1 cellular context compared by ENCODE assay signal in genomic region chr1:160128636-160129035, GRCh38.
TF ChIP-seq lines count a peak whose summit lies in the region.

No MANE protein-coding gene starts in this region.

TF ChIP-seq in K562, 482 proteins besides CTCF, POLR2A, EP300 and RAD21:
- TF ChIP-seq NFIX (CRISPR knock-in tag; IDR thresholded peaks at IDR 0.05; ENCODE audit: low read depth) = no peak
- TF ChIP-seq MGA (IDR thresholded peaks at IDR 0.05) = peak; percentile 79
- no peak for TF ChIP-seq NEUROD1 (IDR thresholded peaks at IDR 0.05; ENCODE audit: borderline replicate concordance, low read depth, low read length, partially characterized antibody)
- TF ChIP-seq EGR1 (conservative IDR thresholded peaks at IDR 0.05) = 0 out of 2 replicates have a peak, but pooled peaks have one; percentile 14
